8 cellular contexts compared by ENCODE assay signal in genomic region chr13:110712849-110713641, GRCh38.
DNase-seq lines count a peak whose midpoint lies in the region; ATAC-seq and TF ChIP-seq lines count a peak whose summit lies in the region.

No MANE protein-coding gene starts in this region.

- peak; percentile 70 for ATAC-seq in HG03378 (IDR thresholded peaks at IDR 0.05; ENCODE audit: unreplicated experiment)

- peak; percentile 99 to 100 for DNase-seq in AML-193 (lab: John Stamatoyannopoulos, UW)
- peak; percentile 78 for DNase-seq in NCI-H446 treated with DMSO at 0.1 percent for 48 hours (lab: John Stamatoyannopoulos, UW)
- DNase-seq in activated CD4-positive, CD25-positive, alpha-beta regulatory T cell treated with anti-CD3 and anti-CD28 coated beads, Interleukin-2, amount 50 U/mL, for 72 hours: peak; percentile 99
- DNase-seq in cerebellar nuclear complex (lab: John Stamatoyannopoulos, UW): peak; percentile 92 to 94
- peak; percentile 100 for DNase-seq in islet precursor cell
- peak; percentile 98 for DNase-seq in stimulated activated CD4-positive, alpha-beta T cell treated with anti-CD3 and anti-CD28 coated beads, Interleukin-12 subunit alpha, Interleukin-12 subunit beta, amount 100 ng/mL, for 4 hours

- TF ChIP-seq POLR2A in GM19099 (IDR thresholded peaks at IDR 0.05; ENCODE audit: extremely low read depth, insufficient read length, low read depth): peak; percentile 100

Comparison
In these comparisons a context has a peak if more than half of its experiments do, and no peak if none do; other contexts are left out.
1. Peak in every context shown above with its lines: DNase-seq and ATAC-seq.